In genomic region chr20:35845561-35845960, GRCh38 we compare ENCODE assay signal across 31 cellular contexts.
A peak's percentile ranks its signal among the peaks of the same experiment; 100 is the strongest.
DNase-seq lines count a peak whose midpoint lies in the region; ATAC-seq and TF ChIP-seq lines count a peak whose summit lies in the region.
"Had no signal": no experiment of that assay in that cellular context is flagged by ENCODE, and none has a peak within 500 bp of the region (broad histone marks: within the 10 kb centered on the region; RNA-seq: fewer than 3 reads in every experiment).

No MANE protein-coding gene starts in this region.

- H3K27ac Mint-ChIP-seq in WTC11 = no peak overlapping the region
- H3K27ac Mint-ChIP-seq: activated CD8-positive, alpha-beta T cell treated with anti-CD3 and anti-CD28 coated beads for 36 hours; dendritic cell treated with granulocyte-macrophage colony-stimulating factor and Interleukin-4, amounts not matched to agents 40 ng/mL and 50 ng/mL, for 4 days; IgD-negative memory B cell had no signal

- no peaks in the 10 kb centered on the region for H3K79me2 ChIP-seq in mammary epithelial cell (ENCODE audit: insufficient read depth, low read length)

- no peak for ATAC-seq in HG03378 (IDR thresholded peaks at IDR 0.05; ENCODE audit: unreplicated experiment)
- no peak for ATAC-seq in WTC11
- ATAC-seq: activated CD8-positive, alpha-beta T cell treated with anti-CD3 and anti-CD28 coated beads for 36 hours; left cardiac atrium; naive thymus-derived CD8-positive, alpha-beta T cell; PC-3; sciatic nerve had no signal

- H3K27me3 Mint-ChIP-seq in WTC11 (ENCODE audit: low read depth) = no peaks in the 10 kb centered on the region
- H3K27me3 Mint-ChIP-seq: activated CD8-positive, alpha-beta T cell treated with anti-CD3 and anti-CD28 coated beads for 36 hours; dendritic cell treated with granulocyte-macrophage colony-stimulating factor and Interleukin-4, amounts not matched to agents 40 ng/mL and 50 ng/mL, for 4 days; IgD-negative memory B cell; naive thymus-derived CD8-positive, alpha-beta T cell had no signal

- intact Hi-C loops in mammary epithelial cell (cut with micrococcal nuclease) (no loop called here), esophagus muscularis mucosa (cut with DNase I) (no loop called here)

- dilution Hi-C loops in mammary epithelial cell (cut with HindIII; ENCODE audit: low sequenced_read_pairs) = no loop called here

- peaks cover 11% of the 10 kb centered on the region for H3K9me3 Mint-ChIP-seq in WTC11

- H2AFZ ChIP-seq in mammary epithelial cell (ENCODE audit: low read depth, low read length) = no peak overlapping the region

- H3K27ac ChIP-seq in mammary epithelial cell (ENCODE audit: insufficient read depth, low read depth, low read length) = no peak overlapping the region
- no peak overlapping the region for H3K27ac ChIP-seq in esophagus muscularis mucosa (replicated peaks in 1 of 4)
- H3K27ac ChIP-seq: prostate gland, stomach, tibial artery had no signal

- WGBS in mammary epithelial cell (ENCODE audit: low coverage, missing lambda C conversion rate) = 93% methylated on average over 6 of the region's 6 CpGs
- WGBS in esophagus muscularis mucosa = 93% methylated on average over 6 of the region's 6 CpGs

- H3K4me3 ChIP-seq in mammary epithelial cell (replicated peaks in 1 of 3; ENCODE audit: insufficient read depth in 1 of 3, low read depth in 2 of 3, low read length in 3 of 3) = no peak overlapping the region
- no peak overlapping the region for H3K4me3 ChIP-seq in fibroblast of the aortic adventitia (ENCODE audit: low read depth, low read length)
- no peak overlapping the region for H3K4me3 ChIP-seq in esophagus muscularis mucosa
- H3K4me3 ChIP-seq: esophagus squamous epithelium, lung, prostate gland, stomach, tibial artery had no signal

- no peaks in the 10 kb centered on the region for H3K4me1 Mint-ChIP-seq in WTC11

- TF ChIP-seq CTCF in mammary epithelial cell (conservative IDR thresholded peaks at IDR 0.05 in 1 of 2, IDR thresholded peaks at IDR 0.05 in 1 of 2; ENCODE audit: extremely low read depth in 1 of 2, insufficient read depth in 1 of 2, low read depth in 1 of 2, low read length in 2 of 2) (no peak), fibroblast of the aortic adventitia (IDR thresholded peaks at IDR 0.05; ENCODE audit: insufficient read depth, low read length) (no peak), esophagus muscularis mucosa (IDR thresholded peaks at IDR 0.05) (no peak), WTC11 (IDR thresholded peaks at IDR 0.05) (no peak)

- no peaks in the 10 kb centered on the region for H3K4me1 ChIP-seq in mammary epithelial cell (ENCODE audit: insufficient read depth, low read length)
- H3K4me1 ChIP-seq in esophagus muscularis mucosa = peaks cover 0 to 11% (median 8%) of the 10 kb centered on the region in 4 donors
- H3K4me1 ChIP-seq: prostate gland had no signal

- no peak for TF ChIP-seq EP300 in esophagus muscularis mucosa (IDR thresholded peaks at IDR 0.05)

- in situ Hi-C loops in mammary epithelial cell (cut with MboI; ENCODE audit: low sequenced_read_pairs in 2 of 2) = no loop called here

- H4K20me1 ChIP-seq in mammary epithelial cell (ENCODE audit: insufficient read depth, low read length) = no peaks in the 10 kb centered on the region

- CTCF ChIA-PET in mammary epithelial cell (lab: Charles Lee; ENCODE audit: low non-redundant PET) = no interaction called here
- CTCF ChIA-PET in WTC11 (lab: Charles Lee) = no interaction called here

- peaks cover 9% of the 10 kb centered on the region for H3K36me3 ChIP-seq in mammary epithelial cell (ENCODE audit: insufficient read depth, low read length)
- H3K36me3 ChIP-seq in esophagus muscularis mucosa = peaks cover 24 to 63% (median 50%) of the 10 kb centered on the region in 4 donors
- H3K36me3 ChIP-seq: prostate gland had no signal

- H3K4me3 Mint-ChIP-seq in WTC11 = no peak overlapping the region
- H3K4me3 Mint-ChIP-seq: activated CD8-positive, alpha-beta T cell treated with anti-CD3 and anti-CD28 coated beads for 36 hours; dendritic cell treated with granulocyte-macrophage colony-stimulating factor and Interleukin-4, amounts not matched to agents 40 ng/mL and 50 ng/mL, for 4 days; IgD-negative memory B cell had no signal

- H3K9ac ChIP-seq in mammary epithelial cell (ENCODE audit: insufficient read depth, low read length) = no peak overlapping the region
- H3K9ac ChIP-seq: SK-N-SH had no signal

- POLR2A ChIA-PET in WTC11 (lab: Charles Lee) = no interaction called here

- H3K4me2 ChIP-seq in mammary epithelial cell (ENCODE audit: insufficient read depth, low read depth, low read length) = no peak overlapping the region
- H3K4me2 ChIP-seq: SK-N-SH had no signal

- DNase-seq in HT1080 (ENCODE audit: low read depth) = peak; percentile 53
- DNase-seq in mammary epithelial cell = peak; percentile 57
- DNase-seq in fibroblast of the aortic adventitia (ENCODE audit: low read depth) = peak; percentile 52
- DNase-seq in SHP77 (lab: John Stamatoyannopoulos, UW) = no peak
- DNase-seq in esophagus muscularis mucosa (ENCODE audit: extremely low spot score) = no peak
- no peak for DNase-seq in WTC11 (ENCODE audit: low spot score)
- DNase-seq: activated CD4-positive, alpha-beta T cell treated with anti-CD3 and anti-CD28 coated beads for 1 hour; activated CD8-positive, alpha-beta T cell treated with anti-CD3 and anti-CD28 coated beads for 36 hours; activated naive CD4-positive, alpha-beta T cell treated with anti-CD3 and anti-CD28 coated beads, Interleukin-2, amount 50 U/mL, for 16 hours; C1 segment of cervical spinal cord; central memory CD4-positive, alpha-beta T cell; esophagus squamous epithelium; GDM1; HCEC 1CT; hippocampal formation; left cardiac atrium; naive thymus-derived CD8-positive, alpha-beta T cell; NCI-H1105; NCI-H1930; NCI-H524 treated with DMSO at 0.1 percent for 48 hours; PC-3; SK-N-SH; stimulated activated CD4-positive, alpha-beta T cell treated with anti-CD3 and anti-CD28 coated beads, Interleukin-4, amount 100 ng/mL, for 1 hour; stomach; tibial artery had no signal

- H3K9me3 ChIP-seq in mammary epithelial cell (replicated peaks; ENCODE audit: insufficient read depth, low read length) (no peaks in the 10 kb centered on the region), esophagus muscularis mucosa (peaks cover 0 to 11% (median 4%) of the 10 kb centered on the region in 4 donors)
- H3K9me3 ChIP-seq: prostate gland had no signal

- no TSS peak for BruUV-seq in mammary epithelial cell (replicated peaks; lab: Mats Ljungman, UMichigan)

- H3K27me3 ChIP-seq in mammary epithelial cell (ENCODE audit: insufficient read depth, low read length) (no peaks in the 10 kb centered on the region), esophagus muscularis mucosa (no peaks in the 10 kb centered on the region)
- H3K27me3 ChIP-seq: esophagus squamous epithelium, stomach, tibial artery had no signal

- peaks cover 50% of the 10 kb centered on the region for H3K36me3 Mint-ChIP-seq in WTC11

- no peak for TF ChIP-seq POLR2A in esophagus muscularis mucosa (IDR thresholded peaks at IDR 0.05; ENCODE audit: low read depth)

TF ChIP-seq in WTC11, 78 proteins besides CTCF, POLR2A, EP300 and RAD21 (continues in another document):
- TF ChIP-seq GRHL2 (CRISPR knock-in tag; IDR thresholded peaks at IDR 0.05; ENCODE audit: insufficient replicate concordance, severe bottlenecking) (no peak), E2F1 (CRISPR knock-in tag; IDR thresholded peaks at IDR 0.05) (no peak), EMX1 (CRISPR knock-in tag; IDR thresholded peaks at IDR 0.05) (no peak), MAX (CRISPR knock-in tag; IDR thresholded peaks at IDR 0.05) (no peak), ZNF423 (CRISPR knock-in tag; IDR thresholded peaks at IDR 0.05) (no peak), PRRX2 (CRISPR knock-in tag; IDR thresholded peaks at IDR 0.05) (no peak), ESRRA (CRISPR knock-in tag; IDR thresholded peaks at IDR 0.05; ENCODE audit: borderline replicate concordance) (no peak), ZNF232 (CRISPR knock-in tag; IDR thresholded peaks at IDR 0.05) (no peak), TEAD4 (CRISPR knock-in tag; IDR thresholded peaks at IDR 0.05) (no peak), CBFB (CRISPR knock-in tag; IDR thresholded peaks at IDR 0.05; ENCODE audit: low read depth) (no peak), TEAD1 (CRISPR knock-in tag; IDR thresholded peaks at IDR 0.05) (no peak), FOXK1 (CRISPR knock-in tag; IDR thresholded peaks at IDR 0.05) (no peak), NFYB (CRISPR knock-in tag; conservative IDR thresholded peaks at IDR 0.05; ENCODE audit: low read depth) (no peak), STAT6 (CRISPR knock-in tag; conservative IDR thresholded peaks at IDR 0.05; ENCODE audit: low read depth) (no peak)

Comparison
In these comparisons a context has a peak if more than half of its experiments do, and no peak if none do; other contexts are left out.
1. DNase-seq: peak in HT1080 (single experiment), mammary epithelial cell (single experiment) and fibroblast of the aortic adventitia (single experiment); none in SHP77 (0 of 2), esophagus muscularis mucosa (single experiment) and WTC11 (single experiment).